21 cellular contexts compared by ENCODE assay signal in the genomic region with DNA sequence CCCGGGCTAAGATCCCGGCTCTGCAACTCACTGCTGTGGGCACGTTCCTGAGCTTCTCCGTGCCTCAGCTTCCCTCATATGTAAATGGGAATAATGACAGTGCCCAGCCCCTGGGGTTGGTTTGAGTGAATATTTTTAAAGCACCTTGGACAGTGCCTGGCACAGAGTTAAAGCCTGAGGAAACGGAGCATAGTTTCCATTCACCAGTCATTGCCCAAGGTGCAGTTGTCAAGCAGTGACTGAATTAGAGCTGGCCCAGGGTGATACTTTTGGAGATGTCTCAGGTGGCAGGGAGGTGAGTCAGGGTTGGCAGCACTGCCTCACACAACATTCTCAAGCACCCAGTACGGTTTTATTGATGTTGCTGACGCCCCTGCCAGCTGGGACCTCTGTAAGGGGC.
"Had no signal": no experiment of that assay in that cellular context is flagged by ENCODE, and none has a peak within 500 bp of the region (broad histone marks: within the 10 kb centered on the region; RNA-seq: fewer than 3 reads in every experiment).

No MANE protein-coding gene starts in this region.

- H3K9me3 Mint-ChIP-seq: activated naive CD4-positive, alpha-beta T cell treated with anti-CD3 and anti-CD28 coated beads, Interleukin-2, amount 50 U/mL, for 72 hours; activated T-helper 1 cell treated with anti-CD3 and anti-CD28 coated beads, Interleukin-12 subunit alpha, Interleukin-12 subunit beta, Interleukin-2, Interleukin-4 antibody, amounts not matched to agents 30 ng/mL and 10 ng/mL and 1 ng/mL, durations not matched to agents 14 hours and 24 hours and 36 hours; central memory CD8-positive, alpha-beta T cell; mesothelial cell of epicardium; naive thymus-derived CD8-positive, alpha-beta T cell; neural progenitor cell had no signal

- H3K4me1 Mint-ChIP-seq: central memory CD8-positive, alpha-beta T cell had no signal

- H3K27ac Mint-ChIP-seq: activated CD8-positive, alpha-beta T cell treated with anti-CD3 and anti-CD28 coated beads, Interleukin-2, amount 10 ng/mL, durations not matched to agents 7 days and 5 days; activated T-helper 1 cell treated with anti-CD3 and anti-CD28 coated beads, Interleukin-12 subunit alpha, Interleukin-12 subunit beta, Interleukin-2, Interleukin-4 antibody, amounts not matched to agents 30 ng/mL and 10 ng/mL and 1 ng/mL, durations not matched to agents 14 hours and 24 hours and 36 hours; mesothelial cell of epicardium; neural progenitor cell; stimulated activated naive CD8-positive, alpha-beta T cell treated with anti-CD3 and anti-CD28 coated beads, Interleukin-15, Interleukin-2, amounts not matched to agents 100 ng/mL and 50 ng/mL, for 24 hours had no signal

- H3K9ac ChIP-seq: neural progenitor cell had no signal

- H3K9me3 ChIP-seq: tibial artery had no signal

- H3K27me3 ChIP-seq: brain microvascular endothelial cell, dorsolateral prefrontal cortex, neural progenitor cell had no signal

- ATAC-seq: activated CD4-positive, CD25-positive, alpha-beta regulatory T cell treated with anti-CD3 and anti-CD28 coated beads, Interleukin-2, amount 50 U/mL, for 24 hours; activated CD8-positive, alpha-beta T cell treated with anti-CD3 and anti-CD28 coated beads, Interleukin-2, amount 10 ng/mL, durations not matched to agents 7 days and 5 days; activated naive CD4-positive, alpha-beta T cell treated with anti-CD3 and anti-CD28 coated beads, Interleukin-2, amount 50 U/mL, for 72 hours; naive thymus-derived CD8-positive, alpha-beta T cell had no signal

- H2AFZ ChIP-seq: neural progenitor cell had no signal

- H3K36me3 ChIP-seq: brain microvascular endothelial cell, neural progenitor cell had no signal

- DNase-seq: activated CD4-positive, alpha-beta T cell treated with anti-CD3 and anti-CD28 coated beads, Interleukin-2, amount 50 U/mL, for 1 hour; activated CD8-positive, alpha-beta T cell treated with anti-CD3 and anti-CD28 coated beads, Interleukin-2, amount 10 ng/mL, durations not matched to agents 7 days and 5 days; aorta; brain microvascular endothelial cell; dorsolateral prefrontal cortex; kidney; naive thymus-derived CD8-positive, alpha-beta T cell; retina; stimulated activated CD4-positive, alpha-beta T cell treated with anti-CD3 and anti-CD28 coated beads, Interleukin-1b, Interleukin-23, amount 100 ng/mL, for 48 hours; substantia nigra had no signal

- H3K4me2 ChIP-seq: neural progenitor cell had no signal

- H3K4me3 Mint-ChIP-seq: activated CD8-positive, alpha-beta T cell treated with anti-CD3 and anti-CD28 coated beads, Interleukin-2, amount 10 ng/mL, durations not matched to agents 7 days and 5 days; activated T-helper 1 cell treated with anti-CD3 and anti-CD28 coated beads, Interleukin-12 subunit alpha, Interleukin-12 subunit beta, Interleukin-2, Interleukin-4 antibody, amounts not matched to agents 30 ng/mL and 10 ng/mL and 1 ng/mL, durations not matched to agents 14 hours and 24 hours and 36 hours; central memory CD8-positive, alpha-beta T cell; mesothelial cell of epicardium; naive thymus-derived CD8-positive, alpha-beta T cell; neural progenitor cell; stimulated activated naive CD8-positive, alpha-beta T cell treated with anti-CD3 and anti-CD28 coated beads, Interleukin-15, Interleukin-2, amounts not matched to agents 100 ng/mL and 50 ng/mL, for 24 hours had no signal

- FAIRE-seq: colon, kidney had no signal

- H3K4me3 ChIP-seq: dorsolateral prefrontal cortex, lung, neural progenitor cell, tibial artery had no signal

- H3K27ac ChIP-seq: brain microvascular endothelial cell, epithelial cell of prostate, neural progenitor cell, tibial artery had no signal

- H3K27me3 Mint-ChIP-seq: naive thymus-derived CD8-positive, alpha-beta T cell; stimulated activated naive CD8-positive, alpha-beta T cell treated with anti-CD3 and anti-CD28 coated beads, Interleukin-15, Interleukin-2, amounts not matched to agents 100 ng/mL and 50 ng/mL, for 24 hours had no signal
